In the genomic region with DNA sequence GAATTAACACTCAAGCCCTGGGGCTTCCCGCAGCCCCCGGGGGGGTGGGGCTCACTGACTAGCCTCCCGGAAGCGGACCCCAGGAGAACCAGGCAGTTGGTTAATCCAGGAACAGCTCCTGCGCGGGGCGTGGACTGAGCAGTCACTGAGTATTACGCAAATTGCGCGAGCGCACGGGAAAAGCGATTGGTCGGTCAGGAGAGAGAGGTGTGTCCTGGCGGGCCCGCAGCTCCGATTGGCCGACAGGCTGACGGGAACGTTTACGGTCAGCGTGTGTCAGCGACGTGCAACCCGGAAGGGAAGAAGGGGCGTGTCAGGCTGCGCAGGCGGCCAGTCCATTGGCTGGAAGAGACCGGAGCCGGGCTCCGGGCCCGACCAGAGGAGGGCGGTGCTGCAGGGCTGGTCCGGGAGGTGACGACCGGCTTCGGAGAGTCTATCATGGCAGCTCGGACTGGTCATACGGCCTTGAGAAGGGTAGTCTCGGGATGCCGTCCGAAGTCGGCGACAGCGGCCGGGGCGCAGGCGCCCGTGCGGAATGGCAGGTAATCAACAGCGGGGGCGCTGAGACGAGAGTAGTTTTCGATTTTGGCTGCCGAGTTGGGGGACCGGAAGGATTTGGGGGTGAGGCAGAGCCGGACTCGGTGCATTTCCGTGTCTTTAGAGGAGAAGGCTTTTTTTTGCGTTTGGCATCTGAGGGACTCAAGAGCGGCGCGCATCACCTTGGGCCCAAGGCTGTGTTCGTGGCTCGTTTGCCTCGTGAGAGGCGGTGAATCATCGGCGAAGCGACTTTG, we compare ENCODE assay signal across 8 cellular contexts.
DNase-seq lines count a peak whose midpoint lies in the region; ATAC-seq and TF ChIP-seq lines count a peak whose summit lies in the region.

A gene (plus strand): TSS at position 430 of the 791 bp plus-strand sequence. CDS start 9 bp downstream, at position 439.

- H3K9me3 Mint-ChIP-seq in central memory CD8-positive, alpha-beta T cell = no peaks in the 10 kb centered on the region

- peak; percentile 100 for DNase-seq in AG10803 (ENCODE audit: low read depth)
- DNase-seq in NCI-H446 (lab: John Stamatoyannopoulos, UW) = peak; percentile 96 to 99
- DNase-seq in activated CD4-positive, CD25-positive, alpha-beta regulatory T cell treated with anti-CD3 and anti-CD28 coated beads, Interleukin-2, amount 50 U/mL, for 16 hours (ENCODE audit: low read depth, low spot score) = peak; percentile 95
- peak; percentile 95 to 97 for DNase-seq in central memory CD8-positive, alpha-beta T cell (ENCODE audit: low spot score in 2 of 2)
- peak; percentile 100 for DNase-seq in iris pigment epithelial cell (ENCODE audit: low read depth)
- peak; percentile 95 to 97 for DNase-seq in stimulated activated CD4-positive, alpha-beta T cell treated with anti-CD3 and anti-CD28 coated beads, Interleukin-12 subunit alpha, Interleukin-12 subunit beta, amount 100 ng/mL, for 24 hours (ENCODE audit: low read depth in 2 of 2)

- H3K4me3 ChIP-seq in AG10803 (ENCODE audit: low read length) = peak within 1 kb of the TSS; percentile 98

- peak within 1 kb of the TSS; percentile 99 for H3K4me3 Mint-ChIP-seq in central memory CD8-positive, alpha-beta T cell

- H3K27me3 Mint-ChIP-seq in central memory CD8-positive, alpha-beta T cell = no peaks in the 10 kb centered on the region

- H3K36me3 Mint-ChIP-seq in central memory CD8-positive, alpha-beta T cell (ENCODE audit: insufficient read depth) = peaks cover 18% of the 10 kb centered on the region

- ATAC-seq in GM19025 (IDR thresholded peaks at IDR 0.05; ENCODE audit: low read depth, unreplicated experiment) = peak; percentile 91
- ATAC-seq in HG03342 (IDR thresholded peaks at IDR 0.05; ENCODE audit: unreplicated experiment) = peak; percentile 95
- ATAC-seq in central memory CD8-positive, alpha-beta T cell (replicated peaks; ENCODE audit: extremely low read depth, poor library complexity, severe bottlenecking) = peak; percentile 90

- H3K27ac Mint-ChIP-seq in central memory CD8-positive, alpha-beta T cell (ENCODE audit: low read depth) = peak within 1 kb of the TSS; percentile 100

- peak; percentile 28; the same call in 1 of the 2 replicates for TF ChIP-seq CTCF in AG10803 (conservative IDR thresholded peaks at IDR 0.05; ENCODE audit: low read length)

- peaks cover 45% of the 10 kb centered on the region for H3K4me1 Mint-ChIP-seq in central memory CD8-positive, alpha-beta T cell

Comparison
In these comparisons a context has a peak if more than half of its experiments do, and no peak if none do; other contexts are left out.
1. Peak in every context shown above with its lines: DNase-seq, ATAC-seq and H3K4me3 ChIP-seq.